In the genomic region with DNA sequence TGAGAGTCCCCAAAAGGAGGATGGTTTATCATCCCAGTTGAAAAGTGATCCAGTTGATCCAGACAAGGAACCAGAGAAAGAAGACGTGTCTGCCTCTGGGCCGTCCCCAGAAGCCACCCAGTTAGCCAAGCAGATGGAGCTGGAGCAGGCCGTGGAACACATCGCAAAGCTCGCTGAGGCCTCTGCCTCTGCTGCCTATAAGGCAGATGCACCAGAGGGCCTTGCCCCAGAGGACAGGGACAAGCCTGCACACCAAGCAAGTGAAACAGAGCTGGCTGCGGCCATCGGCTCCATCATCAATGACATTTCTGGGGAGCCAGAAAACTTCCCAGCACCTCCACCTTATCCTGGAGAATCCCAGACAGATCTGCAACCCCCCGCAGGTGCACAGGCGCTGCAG, we compare ENCODE assay signal across 23 cellular contexts. TPM values are rescaled to one million over a fixed set of nuclear protein-coding genes. Genes with fewer than 3 reads are reported as not detected.
A peak's percentile ranks its signal among the peaks of the same experiment; 100 is the strongest.
DNase-seq lines count a peak whose midpoint lies in the region; ATAC-seq and TF ChIP-seq lines count a peak whose summit lies in the region.
"Had no signal": no experiment of that assay in that cellular context is flagged by ENCODE, and none has a peak within 500 bp of the region (broad histone marks: within the 10 kb centered on the region; RNA-seq: fewer than 3 reads in every experiment).

No MANE protein-coding gene starts in this region.

- peaks cover 27% of the 10 kb centered on the region for H3K79me2 ChIP-seq in mammary epithelial cell (ENCODE audit: insufficient read depth, low read length)

- H3K4me3 Mint-ChIP-seq in MCF 10A (ENCODE audit: unreplicated experiment) (no peak overlapping the region), chondrocyte (ENCODE audit: unreplicated experiment) (no peak overlapping the region)
- no peak overlapping the region for H3K4me3 Mint-ChIP-seq in stimulated activated memory B cell treated with anti-CD40 and anti-IgM and Interleukin-4, amounts not matched to agents 10 μg/mL and 1 μg/mL and 100 μg/mL, for 72 hours
- H3K4me3 Mint-ChIP-seq: activated T-cell treated with anti-CD3 and anti-CD28 coated beads, Interleukin-2, amount 50 U/mL, for 4 hours; naive B cell; T-helper 2 cell treated with Interferon-gamma antibody and Interleukin-4, amounts not matched to agents 5 μg/mL and 100 μg/mL, for 36 hours; type B pancreatic cell had no signal

- no peaks in the 10 kb centered on the region for H3K27me3 Mint-ChIP-seq in MCF 10A (ENCODE audit: insufficient read depth, unreplicated experiment)
- no peaks in the 10 kb centered on the region for H3K27me3 Mint-ChIP-seq in chondrocyte (ENCODE audit: low read depth)
- H3K27me3 Mint-ChIP-seq in stimulated activated memory B cell treated with anti-CD40 and anti-IgM and Interleukin-4, amounts not matched to agents 10 μg/mL and 1 μg/mL and 100 μg/mL, for 72 hours: no peaks in the 10 kb centered on the region
- H3K27me3 Mint-ChIP-seq: naive B cell, type B pancreatic cell had no signal

- TF ChIP-seq CTCF in mammary epithelial cell (conservative IDR thresholded peaks at IDR 0.05 in 1 of 2, IDR thresholded peaks at IDR 0.05 in 1 of 2; ENCODE audit: extremely low read depth in 1 of 2, insufficient read depth in 1 of 2, low read depth in 1 of 2, low read length in 2 of 2) (no peak), MCF 10A (IDR thresholded peaks at IDR 0.05; ENCODE audit: unreplicated experiment) (no peak), RWPE1 (conservative IDR thresholded peaks at IDR 0.05; ENCODE audit: low read depth) (no peak), chondrocyte (IDR thresholded peaks at IDR 0.05) (no peak)

- no peaks in the 10 kb centered on the region for H4K20me1 ChIP-seq in mammary epithelial cell (ENCODE audit: insufficient read depth, low read length)

- 97% methylated on average over 9 of the region's 9 CpGs for WGBS in mammary epithelial cell (ENCODE audit: low coverage, missing lambda C conversion rate)

- no peaks in the 10 kb centered on the region for H3K4me1 Mint-ChIP-seq in MCF 10A (ENCODE audit: insufficient read depth, unreplicated experiment)
- H3K4me1 Mint-ChIP-seq in chondrocyte (ENCODE audit: low read depth): peaks cover 4% of the 10 kb centered on the region
- H3K4me1 Mint-ChIP-seq in stimulated activated memory B cell treated with anti-CD40 and anti-IgM and Interleukin-4, amounts not matched to agents 10 μg/mL and 1 μg/mL and 100 μg/mL, for 72 hours: peaks cover 6% of the 10 kb centered on the region

- no peak for ATAC-seq in stimulated activated memory B cell treated with anti-CD40 and anti-IgM and Interleukin-4, amounts not matched to agents 10 μg/mL and 1 μg/mL and 100 μg/mL, for 72 hours
- ATAC-seq: activated T-cell treated with anti-CD3 and anti-CD28 coated beads, Interleukin-2, amount 50 U/mL, for 4 hours had no signal

- H2AFZ ChIP-seq in mammary epithelial cell (ENCODE audit: low read depth, low read length): no peak overlapping the region

- H3K4me2 ChIP-seq in mammary epithelial cell (ENCODE audit: insufficient read depth, low read depth, low read length): no peak overlapping the region
- H3K4me2 ChIP-seq: BLaER1, KMS-11, SK-N-SH had no signal

- POLR2A ChIA-PET in MCF 10A (lab: Yijun Ruan, JAX) (interaction anchor here (1.1 kb wide), 1 partner anchor 85 kb away, joined by 3 read pairs; the partner anchor contains the start of gene SPEN), RWPE1 (lab: Yijun Ruan, JAX; ENCODE audit: low non-redundant PET) (no interaction called here)

- no peaks in the 10 kb centered on the region for H3K4me1 ChIP-seq in mammary epithelial cell (ENCODE audit: insufficient read depth, low read length)
- H3K4me1 ChIP-seq: BLaER1, colonic mucosa, sigmoid colon had no signal

- BruUV-seq in mammary epithelial cell (replicated peaks; lab: Mats Ljungman, UMichigan) (TSS peak; percentile 0), MCF 10A (replicated peaks; lab: Mats Ljungman, UMichigan) (no TSS peak)

- H3K27ac ChIP-seq in mammary epithelial cell (ENCODE audit: insufficient read depth, low read depth, low read length): no peak overlapping the region
- peak overlapping the region; percentile 75 for H3K27ac ChIP-seq in RWPE1
- H3K27ac ChIP-seq: BLaER1, colonic mucosa, epithelial cell of prostate, KMS-11, sigmoid colon had no signal

- peaks cover 36% of the 10 kb centered on the region for H3K36me3 ChIP-seq in mammary epithelial cell (ENCODE audit: insufficient read depth, low read length)

- dilution Hi-C loops in mammary epithelial cell (cut with HindIII; ENCODE audit: low sequenced_read_pairs): no loop called here

- no peak overlapping the region for H3K9ac ChIP-seq in mammary epithelial cell (ENCODE audit: insufficient read depth, low read length)
- H3K9ac ChIP-seq: BLaER1, KMS-11, SK-N-SH had no signal

- no peaks in the 10 kb centered on the region for H3K9me3 ChIP-seq in mammary epithelial cell (replicated peaks; ENCODE audit: insufficient read depth, low read length)
- H3K9me3 ChIP-seq: BLaER1, colonic mucosa, sigmoid colon, SK-N-SH had no signal

- no peaks in the 10 kb centered on the region for H3K9me3 Mint-ChIP-seq in MCF 10A (ENCODE audit: unreplicated experiment)
- H3K9me3 Mint-ChIP-seq in chondrocyte (ENCODE audit: low read depth): no peaks in the 10 kb centered on the region
- no peaks in the 10 kb centered on the region for H3K9me3 Mint-ChIP-seq in stimulated activated memory B cell treated with anti-CD40 and anti-IgM and Interleukin-4, amounts not matched to agents 10 μg/mL and 1 μg/mL and 100 μg/mL, for 72 hours
- H3K9me3 Mint-ChIP-seq: activated T-cell treated with anti-CD3 and anti-CD28 coated beads, Interleukin-2, amount 50 U/mL, for 4 hours; naive B cell; T-helper 2 cell treated with Interferon-gamma antibody and Interleukin-4, amounts not matched to agents 5 μg/mL and 100 μg/mL, for 36 hours; type B pancreatic cell had no signal

- no peaks in the 10 kb centered on the region for H3K27me3 ChIP-seq in mammary epithelial cell (ENCODE audit: insufficient read depth, low read length)
- H3K27me3 ChIP-seq: BLaER1, colonic mucosa, sigmoid colon had no signal

- intact Hi-C loops in mammary epithelial cell (cut with micrococcal nuclease): no loop called here
- intact Hi-C loops in MCF 10A (cut with micrococcal nuclease): no loop called here

- H3K36me3 Mint-ChIP-seq in MCF 10A (ENCODE audit: insufficient read depth, unreplicated experiment) (peaks cover 99% of the 10 kb centered on the region), chondrocyte (ENCODE audit: low read depth) (peaks cover 67% of the 10 kb centered on the region)
- H3K36me3 Mint-ChIP-seq in stimulated activated memory B cell treated with anti-CD40 and anti-IgM and Interleukin-4, amounts not matched to agents 10 μg/mL and 1 μg/mL and 100 μg/mL, for 72 hours: peaks cover 91% of the 10 kb centered on the region

- DNase-seq in mammary epithelial cell (no peak), MCF 10A (ENCODE audit: unreplicated experiment) (no peak), RWPE1 (ENCODE audit: low spot score) (no peak), chondrocyte (ENCODE audit: low spot score) (no peak), NCI-H510A treated with DMSO at 0.1 percent for 48 hours (lab: John Stamatoyannopoulos, UW) (no peak), midbrain (lab: John Stamatoyannopoulos, UW) (no peak)
- DNase-seq: activated naive CD4-positive, alpha-beta T cell; activated T-cell treated with anti-CD3 and anti-CD28 coated beads, Interleukin-2, amount 50 U/mL, for 4 hours; colonic mucosa; effector CD4-positive, alpha-beta T cell; naive B cell; NCI-H2029 treated with DMSO at 0.1 percent for 48 hours; NCI-H526; nucleus accumbens; sigmoid colon; SK-N-SH; stimulated activated CD4-positive, alpha-beta T cell treated with anti-CD3 and anti-CD28 coated beads, Interleukin-4, amount 100 ng/mL, for 24 hours had no signal

- H3K27ac Mint-ChIP-seq in MCF 10A (ENCODE audit: low read depth, unreplicated experiment) (no peak overlapping the region), chondrocyte (ENCODE audit: unreplicated experiment) (peak overlapping the region; percentile 9)
- peak overlapping the region; percentile 30 for H3K27ac Mint-ChIP-seq in stimulated activated memory B cell treated with anti-CD40 and anti-IgM and Interleukin-4, amounts not matched to agents 10 μg/mL and 1 μg/mL and 100 μg/mL, for 72 hours
- H3K27ac Mint-ChIP-seq: T-helper 2 cell treated with Interferon-gamma antibody and Interleukin-4, amounts not matched to agents 5 μg/mL and 100 μg/mL, for 36 hours had no signal

- CTCF ChIA-PET in mammary epithelial cell (lab: Charles Lee; ENCODE audit: low non-redundant PET) (no interaction called here), MCF 10A (lab: Yijun Ruan, JAX) (interaction anchor here (0.6 to 1.5 kb wide), 2 partner anchors 141 to 628 kb away, joined by 3 to 7 read pairs; no protein-coding TSS in a partner anchor), RWPE1 (lab: Yijun Ruan, JAX) (no interaction called here)

- in situ Hi-C loops in mammary epithelial cell (cut with MboI; ENCODE audit: low sequenced_read_pairs in 2 of 2): no loop called here

- H3K4me3 ChIP-seq in mammary epithelial cell (replicated peaks in 1 of 3; ENCODE audit: insufficient read depth in 1 of 3, low read depth in 2 of 3, low read length in 3 of 3): no peak overlapping the region
- H3K4me3 ChIP-seq: BLaER1, colonic mucosa, sigmoid colon had no signal

RNA-seq across cellular contexts. Expression of gene ZBTB17, which starts 43.3 kb away (rescaled TPM):
- total RNA-seq in mammary epithelial cell (10 to 100 TPM; 26.2 to 36.6 TPM), MCF 10A (2022) (46.3 and 48.3 TPM in 2 replicates), chondrocyte (23.9 to 30.8 TPM (median 27.2 TPM) in 3 replicates)
- 25.2 TPM for polyA plus RNA-seq in mammary epithelial cell
- 13.7 TPM for polyA minus RNA-seq in mammary epithelial cell
